ENCODE assay signal across 15 cellular contexts in genomic region chr18:11498821-11499220, GRCh38.
DNase-seq lines count a peak whose midpoint lies in the region; ATAC-seq, FAIRE-seq and TF ChIP-seq lines count a peak whose summit lies in the region.
"Had no signal": no experiment of that assay in that cellular context is flagged by ENCODE, and none has a peak within 500 bp of the region (broad histone marks: within the 10 kb centered on the region; RNA-seq: fewer than 3 reads in every experiment).

No MANE protein-coding gene starts in this region.

- H3K4me1 ChIP-seq in kidney (ENCODE audit: control insufficient read depth in 1 of 2, insufficient read depth in 1 of 2, low read depth in 1 of 2, low read length in 2 of 2): no peaks in the 10 kb centered on the region
- H3K4me1 ChIP-seq: HAP-1 had no signal

- intact Hi-C loops in head of caudate nucleus (cut with DNase I) (no loop called here), kidney (cut with DNase I) (no loop called here)

- CTCF ChIA-PET in BJ (lab: Yijun Ruan, JAX): interaction anchor here (1.2 kb wide), 1 partner anchor 54 kb away, joined by 5 read pairs; no protein-coding TSS in a partner anchor

- DNase-seq in BJ (ENCODE audit: low read depth) (peak; percentile 30), GM04504 (ENCODE audit: low read depth) (peak; percentile 53), choroid plexus epithelial cell (ENCODE audit: low read depth) (peak; percentile 24), omental fat pad (ENCODE audit: low spot score) (no peak), head of caudate nucleus (no peak), kidney (no peak)
- DNase-seq: AML-193; CD4-positive, CD25-positive, alpha-beta regulatory T cell; Kasumi-1; NCI-H187; NCI-H446; NCI-H69 had no signal

- H3K36me3 ChIP-seq in BJ (ENCODE audit: control insufficient read depth, insufficient read depth, low read length) (no peaks in the 10 kb centered on the region), kidney (ENCODE audit: control insufficient read depth in 1 of 2, insufficient read depth in 2 of 2, low read length in 2 of 2) (no peaks in the 10 kb centered on the region)
- H3K36me3 ChIP-seq: HAP-1 had no signal

- no peaks in the 10 kb centered on the region for H3K9me3 ChIP-seq in kidney (ENCODE audit: control insufficient read depth in 1 of 2, low read length in 2 of 2)
- H3K9me3 ChIP-seq: HAP-1 had no signal

- no peak overlapping the region for H3K27ac ChIP-seq in kidney (ENCODE audit: low read depth in 2 of 2, low read length in 2 of 2)

- H3K27me3 ChIP-seq in BJ (ENCODE audit: control insufficient read depth, insufficient read depth, low read length): no peaks in the 10 kb centered on the region

- ATAC-seq in omental fat pad (ENCODE audit: low FRiP score): peak; percentile 54
- no peak for ATAC-seq in GM18873 (IDR thresholded peaks at IDR 0.05; ENCODE audit: low FRiP score, unreplicated experiment)

- POLR2A ChIA-PET in BJ (lab: Charles Lee): no interaction called here

- H3K4me3 ChIP-seq in BJ (ENCODE audit: low read depth, low read length) (no peak overlapping the region), choroid plexus epithelial cell (ENCODE audit: low read depth, low read length) (no peak overlapping the region), kidney (ENCODE audit: low read length in 2 of 2) (no peak overlapping the region)
- H3K4me3 ChIP-seq: HAP-1 had no signal

- no peak for TF ChIP-seq CTCF in BJ (IDR thresholded peaks at IDR 0.05; ENCODE audit: insufficient read depth, low read depth, low read length)
- TF ChIP-seq CTCF in choroid plexus epithelial cell (conservative IDR thresholded peaks at IDR 0.05; ENCODE audit: low read depth, low read length): no peak
- no peak for TF ChIP-seq CTCF in omental fat pad (IDR thresholded peaks at IDR 0.05)
- no peak for TF ChIP-seq CTCF in kidney (IDR thresholded peaks at IDR 0.05; ENCODE audit: borderline replicate concordance, extremely low read depth, insufficient read depth)

- FAIRE-seq in kidney (lab: Jason Lieb, UNC): no peak
- FAIRE-seq: D721Med had no signal

- H3K9ac ChIP-seq in kidney (ENCODE audit: low read length in 2 of 2): no peak overlapping the region

Comparison
In these comparisons a context has a peak if more than half of its experiments do, and no peak if none do; other contexts are left out.
1. DNase-seq: peak in BJ (single experiment), GM04504 (single experiment) and choroid plexus epithelial cell (single experiment); none in omental fat pad (single experiment), head of caudate nucleus (0 of 42) and kidney (single experiment).